ENCODE assay signal across 8 cellular contexts in genomic region chr13:109783815-109784589, GRCh38. TPM values are rescaled to one million over a fixed set of nuclear protein-coding genes. Genes with fewer than 3 reads are reported as not detected.
A peak's percentile ranks its signal among the peaks of the same experiment; 100 is the strongest.
DNase-seq lines count a peak whose midpoint lies in the region; ATAC-seq, FAIRE-seq and TF ChIP-seq lines count a peak whose summit lies in the region.

No MANE protein-coding gene starts in this region.

- H3K27me3 ChIP-seq in HUES6 (ENCODE audit: control insufficient read depth, insufficient read depth, low read length) (peaks cover 15% of the 10 kb centered on the region), endodermal cell (ENCODE audit: control insufficient read depth, insufficient read depth, low read length, poor library complexity, severe bottlenecking) (no peaks in the 10 kb centered on the region)

- CTCF ChIA-PET in A549 (lab: Yijun Ruan, JAX): interaction anchor here (0.7 to 4.2 kb wide), 16 partner anchors 205 to 868 kb away, joined by 3 to 15 read pairs (median 3); no protein-coding TSS in a partner anchor
- CTCF ChIA-PET in HEK293T (lab: Yijun Ruan, JAX): no interaction called here

- peaks cover 29% of the 10 kb centered on the region for H3K4me1 Mint-ChIP-seq in endodermal cell
- H3K4me1 Mint-ChIP-seq in nephron progenitor cell: peaks cover 37% of the 10 kb centered on the region

- H3K4me2 ChIP-seq in A549: peak overlapping the region; percentile 95

- DNase-seq in A549 (ENCODE audit: low read depth in 1 of 2, low spot score in 1 of 2) (no peak), endodermal cell (peak; percentile 74), nephron progenitor cell (no peak), HEK293T (ENCODE audit: extremely low spot score) (no peak), DMS153 (lab: John Stamatoyannopoulos, UW) (no peak), iPS-NIHi7 (ENCODE audit: extremely low spot score) (no peak)

- H3K36me3 Mint-ChIP-seq in endodermal cell (ENCODE audit: low read depth) (peaks cover 16% of the 10 kb centered on the region), nephron progenitor cell (ENCODE audit: low read depth) (peaks cover 17% of the 10 kb centered on the region)

- H3K27ac ChIP-seq in A549 (peak overlapping the region; percentile 89 to 98), HUES6 (ENCODE audit: low read depth, low read length) (no peak overlapping the region), endodermal cell (ENCODE audit: low read depth, low read length) (no peak overlapping the region)

- H3K4me3 ChIP-seq in A549 (peak overlapping the region; percentile 89), HUES6 (ENCODE audit: low read depth, low read length) (peak overlapping the region; percentile 71), endodermal cell (ENCODE audit: low read length) (peak overlapping the region; percentile 53)

- H3K9me3 ChIP-seq in A549: no peaks in the 10 kb centered on the region
- H3K9me3 ChIP-seq in HUES6 (ENCODE audit: control insufficient read depth, insufficient read depth, low read depth, low read length): no peaks in the 10 kb centered on the region
- no peaks in the 10 kb centered on the region for H3K9me3 ChIP-seq in endodermal cell (ENCODE audit: control insufficient read depth, low read length)

- H3K27ac Mint-ChIP-seq in endodermal cell: no peak overlapping the region
- H3K27ac Mint-ChIP-seq in nephron progenitor cell: no peak overlapping the region

- no peak for TF ChIP-seq EP300 in A549 (IDR thresholded peaks at IDR 0.05)

- WGBS in A549 (ENCODE audit: missing lambda C conversion rate): 8% methylated on average over 12 of the region's 81 CpGs
- 55 to 66% methylated on average over 29 to 81 of the region's 81 CpGs for whole genome bisulfite sequencing in endodermal cell (ENCODE audit: insufficient coverage in 1 of 2, insufficient read length in 1 of 2), 2 experiments

- H3K4me1 ChIP-seq in A549: peaks cover 10% of the 10 kb centered on the region; the same call in 2 of the 3 replicates
- H3K4me1 ChIP-seq in HUES6 (ENCODE audit: control insufficient read depth, insufficient read depth, low read length): peaks cover 21% of the 10 kb centered on the region
- no peaks in the 10 kb centered on the region for H3K4me1 ChIP-seq in endodermal cell (ENCODE audit: control insufficient read depth, insufficient read depth, low read length)

- peaks cover 4% of the 10 kb centered on the region; the same call in 1 of the 2 replicates for H3K36me3 ChIP-seq in HUES6 (ENCODE audit: control insufficient read depth, insufficient read depth, low read length)
- peaks cover 3% of the 10 kb centered on the region for H3K36me3 ChIP-seq in endodermal cell (ENCODE audit: control insufficient read depth, insufficient read depth, low read length)

- peak; percentile 1 to 14; a peak in 3 of 6 replicates for ATAC-seq in A549
- no peak for ATAC-seq in HG02884 (IDR thresholded peaks at IDR 0.05; ENCODE audit: unreplicated experiment)

- TF ChIP-seq POLR2A in A549 (IDR thresholded peaks at IDR 0.05; ENCODE audit: low read length): no peak; the same call in 1 of the 2 replicates

- H3K27me3 Mint-ChIP-seq in endodermal cell (ENCODE audit: insufficient read depth) (peaks cover 10% of the 10 kb centered on the region), nephron progenitor cell (ENCODE audit: low read depth, poor library complexity) (peaks cover 15% of the 10 kb centered on the region)

- no peak for FAIRE-seq in A549 (lab: Jason Lieb, UNC)

- POLR2A ChIA-PET in A549 (lab: Yijun Ruan, JAX) (interaction anchor here (1.3 kb wide), 1 partner anchor 635 kb away, joined by 3 read pairs; no protein-coding TSS in a partner anchor), HEK293T (lab: Yijun Ruan, JAX) (no interaction called here)

- TF ChIP-seq CTCF in A549 (IDR thresholded peaks at IDR 0.05) (no peak), endodermal cell (conservative IDR thresholded peaks at IDR 0.05) (no peak), nephron progenitor cell (IDR thresholded peaks at IDR 0.05) (no peak)

- peak overlapping the region; percentile 55 for H3K9ac ChIP-seq in HUES6 (ENCODE audit: low read length)
- no peak overlapping the region for H3K9ac ChIP-seq in endodermal cell (ENCODE audit: extremely low read depth, low read length, poor library complexity, severe bottlenecking)

- TF ChIP-seq RAD21 in A549 (conservative IDR thresholded peaks at IDR 0.05 in 1 of 2, IDR thresholded peaks at IDR 0.05 in 1 of 2): no peak

- H3K4me3 Mint-ChIP-seq in endodermal cell: peak overlapping the region; percentile 67
- H3K4me3 Mint-ChIP-seq in nephron progenitor cell: peak overlapping the region; percentile 54

- H3K9me3 Mint-ChIP-seq in endodermal cell (no peaks in the 10 kb centered on the region), nephron progenitor cell (no peaks in the 10 kb centered on the region)

TF ChIP-seq in A549, 52 proteins besides CTCF, POLR2A, EP300 and RAD21:
- TF ChIP-seq ZC3H11A (IDR thresholded peaks at IDR 0.05) (no peak), E2F6 (IDR thresholded peaks at IDR 0.05; ENCODE audit: borderline replicate concordance, low read depth) (0 out of 2 replicates have a peak, but pooled peaks have one; percentile 12)

TF ChIP-seq in HEK293T, 16 proteins besides CTCF, POLR2A, EP300 and RAD21:
- TF ChIP-seq PKNOX1 (IDR thresholded peaks at IDR 0.05): no peak
- TF ChIP-seq LEF1 (IDR thresholded peaks at IDR 0.05; ENCODE audit: borderline replicate concordance): no peak
- TF ChIP-seq FOXK2 (IDR thresholded peaks at IDR 0.05): no peak
- no peak for TF ChIP-seq FOXM1 (IDR thresholded peaks at IDR 0.05; ENCODE audit: borderline replicate concordance)
- TF ChIP-seq CTBP1 (IDR thresholded peaks at IDR 0.05; ENCODE audit: borderline replicate concordance): no peak
- TF ChIP-seq HDGF (IDR thresholded peaks at IDR 0.05; ENCODE audit: borderline replicate concordance): no peak
- no peak for TF ChIP-seq NFRKB (IDR thresholded peaks at IDR 0.05)
- TF ChIP-seq ZNF384 (IDR thresholded peaks at IDR 0.05): no peak
- TF ChIP-seq SUZ12 (IDR thresholded peaks at IDR 0.05): no peak
- no peak for TF ChIP-seq L3MBTL2 (conservative IDR thresholded peaks at IDR 0.05)
- no peak for TF ChIP-seq SP1 (IDR thresholded peaks at IDR 0.05)
- no peak for TF ChIP-seq ARNT (IDR thresholded peaks at IDR 0.05)
- no peak for TF ChIP-seq TARDBP (IDR thresholded peaks at IDR 0.05)
- TF ChIP-seq FOXA1 (IDR thresholded peaks at IDR 0.05): no peak
- TF ChIP-seq BHLHE40 (IDR thresholded peaks at IDR 0.05; ENCODE audit: borderline replicate concordance): no peak
- TF ChIP-seq ELF4 (IDR thresholded peaks at IDR 0.05): no peak

RNA-seq across cellular contexts. Expression of gene IRS2, which starts 2.4 kb away (rescaled TPM):
- polyA plus RNA-seq in A549 (2011; rRNA removed) (12.3 and 15.6 TPM in 2 replicates), A549 (2017; fragmentation: RNase III; extraction: RNeasy Plus Mini Kit Qiagen cat#74134 plus additional on column Dnase treatment) (3.9 to 5.2 TPM (median 4.8 TPM) in 3 replicates)
- 7.6 and 12.9 TPM in 2 replicates for polyA plus RNA-seq in A549 (2012; cell fraction: cytosol; rRNA removed)
- 10.8 and 17.5 TPM in 2 replicates for polyA plus RNA-seq in A549 (2012; cell fraction: nucleus; rRNA removed)
- 11.7 and 12.6 TPM in 2 replicates for polyA minus RNA-seq in A549 (2011; rRNA and poly(A)+ RNA removed)
- 10 to 100 TPM; 16.9 to 23.7 TPM for total RNA-seq in endodermal cell
- polyA plus RNA-seq in endodermal cell (2013, experiment 1 of 2): 9.5 TPM
- polyA plus RNA-seq in endodermal cell (2013, experiment 2 of 2): 9.9 TPM

Comparison
In these comparisons a context has a peak if more than half of its experiments do, and no peak if none do; other contexts are left out.
1. H3K27ac ChIP-seq: peak in A549 (2 of 2); none in HUES6 (single experiment) and endodermal cell (single experiment).
2. Peak in every context shown above with its lines, with median percentiles within 50 percentile points of each other: H3K4me3 ChIP-seq.